In the genomic region with DNA sequence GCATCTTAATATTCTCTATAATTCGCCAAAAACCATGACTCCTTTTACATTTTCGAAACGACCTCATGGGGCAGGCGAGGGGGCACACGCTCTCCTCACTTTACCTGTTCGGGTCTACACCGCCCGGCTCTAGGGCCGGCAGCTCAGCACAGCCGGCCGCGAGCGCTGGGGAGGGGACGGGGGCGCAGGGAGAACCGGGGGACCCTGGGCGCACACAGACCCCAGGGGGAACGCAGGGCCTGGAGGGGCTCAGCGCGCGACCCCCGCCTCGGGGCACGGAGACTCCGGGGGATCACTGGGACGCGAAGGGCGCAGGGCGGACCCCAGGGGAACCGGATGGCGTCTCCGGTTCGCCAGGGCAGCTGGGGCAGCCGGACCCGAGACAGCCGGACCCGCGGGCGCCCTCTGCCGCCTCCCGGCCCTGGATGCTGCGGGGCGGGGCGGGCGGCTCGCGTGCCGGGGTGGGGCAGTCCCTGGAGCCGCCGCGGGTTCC, we compare ENCODE assay signal across 8 cellular contexts. TPM values are rescaled to one million over a fixed set of nuclear protein-coding genes. Genes with fewer than 3 reads are reported as not detected.
DNase-seq lines count a peak whose midpoint lies in the region; ATAC-seq, FAIRE-seq and TF ChIP-seq lines count a peak whose summit lies in the region.

A gene (plus strand): TSS at position 482 of the 493 bp plus-strand sequence. CDS start 22,189 bp downstream, outside the sequence.

- DNase-seq in ELR (ENCODE audit: low read depth) (peak; percentile 83), HuH-7.5 (ENCODE audit: low spot score) (peak; percentile 92), lower lobe of right lung (peak; percentile 78), stromal cell of bone marrow (ENCODE audit: low read depth) (peak; percentile 55), urothelium cell line (ENCODE audit: low spot score) (no peak)

- ATAC-seq in GM21528 (IDR thresholded peaks at IDR 0.05; ENCODE audit: low FRiP score, unreplicated experiment): peak; percentile 44
- ATAC-seq in lower lobe of right lung: peak; percentile 89

- H3K27me3 ChIP-seq in duodenal mucosa (ENCODE audit: control insufficient read depth in 1 of 2, insufficient read depth in 2 of 2, low read length in 2 of 2) (peaks cover 30 to 37% of the 10 kb centered on the region in 2 donors), lower lobe of right lung (ENCODE audit: low read depth) (peaks cover 29% of the 10 kb centered on the region)

- TF ChIP-seq CTCF in lower lobe of right lung (IDR thresholded peaks at IDR 0.05): peak; percentile 55

- H3K4me1 ChIP-seq in duodenal mucosa (ENCODE audit: control insufficient read depth in 1 of 2, insufficient read depth in 2 of 2, low read length in 2 of 2) (peaks cover 0 to 26% of the 10 kb centered on the region in 2 donors), lower lobe of right lung (peaks cover 24% of the 10 kb centered on the region)

- H3K27ac ChIP-seq in duodenal mucosa (ENCODE audit: low read depth, low read length): no peak within 1 kb of the TSS
- H3K27ac ChIP-seq in lower lobe of right lung: peak within 1 kb of the TSS; percentile 26

- no peaks in the 10 kb centered on the region for H3K9me3 ChIP-seq in duodenal mucosa (ENCODE audit: control insufficient read depth in 1 of 2, low read length in 2 of 2)
- H3K9me3 ChIP-seq in lower lobe of right lung: no peaks in the 10 kb centered on the region

- H3K36me3 ChIP-seq in duodenal mucosa (ENCODE audit: control insufficient read depth in 1 of 2, insufficient read depth in 2 of 2, low read length in 2 of 2) (no peaks in the 10 kb centered on the region), lower lobe of right lung (peaks cover 5% of the 10 kb centered on the region)

- H3K9ac ChIP-seq in duodenal mucosa (ENCODE audit: low read depth in 1 of 2, low read length in 2 of 2): peak within 1 kb of the TSS in 1 of 2 donors; percentile 43

- intact Hi-C loops in T-helper 2 cell treated with Interferon-gamma antibody and Interleukin-4, amounts not matched to agents 100 ng/mL and 5 ng/mL, for 36 hours (cut with micrococcal nuclease): loop anchor here (1.0 kb wide), 1 partner anchor 12 kb away; no protein-coding TSS in a partner anchor
- intact Hi-C loops in lower lobe of right lung (cut with DNase I): no loop called here

- FAIRE-seq in urothelium cell line (lab: Jason Lieb, UNC): no peak

- peak within 1 kb of the TSS; percentile 58 to 61 for H3K4me3 ChIP-seq in duodenal mucosa (ENCODE audit: low read depth in 1 of 2, low read length in 2 of 2)
- peak within 1 kb of the TSS; percentile 68 for H3K4me3 ChIP-seq in lower lobe of right lung

RNA-seq across cellular contexts. Expression of the gene that starts here (rescaled TPM):
- total RNA-seq in T-helper 2 cell treated with Interferon-gamma antibody and Interleukin-4, amounts not matched to agents 100 ng/mL and 5 ng/mL, for 36 hours: 39.4 and 42.2 TPM in 2 replicates
- 8.4 TPM for total RNA-seq in lower lobe of right lung
